9 cellular contexts compared by ENCODE assay signal in genomic region chr3:151838574-151839312, GRCh38. TPM values are rescaled to one million over a fixed set of nuclear protein-coding genes. Genes with fewer than 3 reads are reported as not detected.
DNase-seq lines count a peak whose midpoint lies in the region; ATAC-seq and TF ChIP-seq lines count a peak whose summit lies in the region.
"Had no signal": no experiment of that assay in that cellular context is flagged by ENCODE, and none has a peak within 500 bp of the region (broad histone marks: within the 10 kb centered on the region; RNA-seq: fewer than 3 reads in every experiment).

No MANE protein-coding gene starts in this region.

- H3K9me3 Mint-ChIP-seq in activated naive CD8-positive, alpha-beta T cell treated with anti-CD3 and anti-CD28 coated beads, Interleukin-2, amount 10 ng/mL, durations not matched to agents 7 days and 5 days = no peaks in the 10 kb centered on the region

- peaks cover 2% of the 10 kb centered on the region for H3K4me1 Mint-ChIP-seq in activated naive CD8-positive, alpha-beta T cell treated with anti-CD3 and anti-CD28 coated beads, Interleukin-2, amount 10 ng/mL, durations not matched to agents 7 days and 5 days

- DNase-seq in COLO668 (lab: John Stamatoyannopoulos, UW; ENCODE audit: unreplicated experiment) (peak; percentile 11), NCI-H526 treated with DMSO at 0.1 percent for 48 hours (lab: John Stamatoyannopoulos, UW) (peak; percentile 83), left ventricle myocardium superior (no peak), retinal pigment epithelial cell (ENCODE audit: low read depth) (peak; percentile 40), GM19238 (ENCODE audit: insufficient read length, low spot score) (no peak)
- DNase-seq in activated naive CD8-positive, alpha-beta T cell treated with anti-CD3 and anti-CD28 coated beads, Interleukin-2, amount 10 ng/mL, durations not matched to agents 7 days and 5 days = no peak

- peaks cover 29% of the 10 kb centered on the region for H3K27me3 Mint-ChIP-seq in activated naive CD8-positive, alpha-beta T cell treated with anti-CD3 and anti-CD28 coated beads, Interleukin-2, amount 10 ng/mL, durations not matched to agents 7 days and 5 days

- ATAC-seq in GM18873 (IDR thresholded peaks at IDR 0.05; ENCODE audit: low FRiP score, unreplicated experiment) (peak; percentile 65), HG03439 (IDR thresholded peaks at IDR 0.05; ENCODE audit: unreplicated experiment) (peak; percentile 68), left ventricle myocardium superior (peak; percentile 84)
- peak; percentile 54 for ATAC-seq in activated naive CD8-positive, alpha-beta T cell treated with anti-CD3 and anti-CD28 coated beads, Interleukin-2, amount 10 ng/mL, durations not matched to agents 7 days and 5 days (ENCODE audit: low read depth)

- peak; percentile 76 for TF ChIP-seq CTCF in retinal pigment epithelial cell (conservative IDR thresholded peaks at IDR 0.05; ENCODE audit: low read depth, low read length)

- H3K36me3 Mint-ChIP-seq in activated naive CD8-positive, alpha-beta T cell treated with anti-CD3 and anti-CD28 coated beads, Interleukin-2, amount 10 ng/mL, durations not matched to agents 7 days and 5 days = no peaks in the 10 kb centered on the region

- POLR2A ChIA-PET in activated naive CD8-positive, alpha-beta T cell treated with anti-CD3 and anti-CD28 coated beads, Interleukin-2, amount 10 ng/mL, durations not matched to agents 7 days and 5 days (lab: Charles Lee) = no interaction called here

- no peak overlapping the region for H3K4me3 Mint-ChIP-seq in activated naive CD8-positive, alpha-beta T cell treated with anti-CD3 and anti-CD28 coated beads, Interleukin-2, amount 10 ng/mL, durations not matched to agents 7 days and 5 days

- intact Hi-C loops in left ventricle myocardium superior (cut with micrococcal nuclease) = loop anchor here (2.0 kb wide), 1 partner anchor 370 kb away; no protein-coding TSS in a partner anchor

- no peak overlapping the region for H3K27ac Mint-ChIP-seq in activated naive CD8-positive, alpha-beta T cell treated with anti-CD3 and anti-CD28 coated beads, Interleukin-2, amount 10 ng/mL, durations not matched to agents 7 days and 5 days

- no peak overlapping the region for H3K4me3 ChIP-seq in retinal pigment epithelial cell (ENCODE audit: low read length)

RNA-seq across cellular contexts. Expression of gene AADAC, which starts 24.8 kb away (rescaled TPM):
- total RNA-seq in activated naive CD8-positive, alpha-beta T cell treated with anti-CD3 and anti-CD28 coated beads, Interleukin-2, amount 10 ng/mL, durations not matched to agents 7 days and 5 days = not detected
- 0.35 TPM for total RNA-seq in left ventricle myocardium superior
- total RNA-seq: temporal lobe had no signal

RNA-seq across cellular contexts. Expression of gene SUCNR1, which starts 34.7 kb away (rescaled TPM):
- under 1 TPM; 0.06 to 0.08 TPM for total RNA-seq in activated naive CD8-positive, alpha-beta T cell treated with anti-CD3 and anti-CD28 coated beads, Interleukin-2, amount 10 ng/mL, durations not matched to agents 7 days and 5 days
- 0.12 TPM for total RNA-seq in left ventricle myocardium superior

Comparison
In these comparisons a context has a peak if more than half of its experiments do, and no peak if none do; other contexts are left out.
1. DNase-seq: peak in COLO668 (single experiment), NCI-H526 treated with DMSO at 0.1 percent for 48 hours (single experiment) and retinal pigment epithelial cell (single experiment); none in activated naive CD8-positive, alpha-beta T cell treated with anti-CD3 and anti-CD28 coated beads, Interleukin-2, amount 10 ng/mL, durations not matched to agents 7 days and 5 days (single experiment), left ventricle myocardium superior (single experiment) and GM19238 (single experiment).
2. Peak in every context shown above with its lines, with median percentiles within 50 percentile points of each other: ATAC-seq.